In genomic region chr2:188196343-188197008, GRCh38 we compare ENCODE assay signal across 19 cellular contexts.
DNase-seq lines count a peak whose midpoint lies in the region; ATAC-seq, FAIRE-seq and TF ChIP-seq lines count a peak whose summit lies in the region.
"Had no signal": no experiment of that assay in that cellular context is flagged by ENCODE, and none has a peak within 500 bp of the region (broad histone marks: within the 10 kb centered on the region; RNA-seq: fewer than 3 reads in every experiment).

No MANE protein-coding gene starts in this region.

- no peak overlapping the region for H3K9ac ChIP-seq in astrocyte (ENCODE audit: low read length)

- TF ChIP-seq CTCF in astrocyte (IDR thresholded peaks at IDR 0.05; ENCODE audit: insufficient read depth, low read depth, low read length) (no peak), fibroblast of pulmonary artery (IDR thresholded peaks at IDR 0.05; ENCODE audit: low read length, missing control alignments) (no peak)

- DNase-seq in GM03348 (ENCODE audit: low spot score) (peak; percentile 19), astrocyte (ENCODE audit: low read depth) (peak; percentile 37), fibroblast of pulmonary artery (ENCODE audit: low read depth) (peak; percentile 83), sciatic nerve (ENCODE audit: low spot score) (no peak), ecto neural progenitor cell (ENCODE audit: low spot score) (no peak), HuH-7.5 (ENCODE audit: low spot score) (no peak), NCI-H1105 treated with DMSO at 0.1 percent for 48 hours (lab: John Stamatoyannopoulos, UW) (no peak)
- DNase-seq: activated CD4-positive, alpha-beta T cell treated with anti-CD3 and anti-CD28 coated beads for 4 hours; DMS79 treated with DMSO at 0.1 percent for 48 hours; NCI-H1048; NCI-H2081; NCI-H510A; stimulated activated CD4-positive, alpha-beta T cell treated with anti-CD3 and anti-CD28 coated beads, Interleukin-12 subunit alpha, Interleukin-12 subunit beta, amount 100 ng/mL, for 4 hours had no signal

- no peak overlapping the region for H3K4me3 Mint-ChIP-seq in astrocyte (ENCODE audit: unreplicated experiment)
- H3K4me3 Mint-ChIP-seq: mesothelial cell of epicardium, nephron had no signal

- no peaks in the 10 kb centered on the region for H3K36me3 ChIP-seq in astrocyte (ENCODE audit: insufficient read depth, low read length)
- H3K36me3 ChIP-seq: prostate gland, suprapubic skin had no signal

- ATAC-seq in sciatic nerve: peak; percentile 88
- ATAC-seq: K562 had no signal

- H3K27me3 Mint-ChIP-seq in astrocyte (ENCODE audit: low read depth, unreplicated experiment): no peaks in the 10 kb centered on the region

- peak; percentile 54 for FAIRE-seq in astrocyte (lab: Jason Lieb, UNC)
- FAIRE-seq: frontal cortex, K562 had no signal

- no peak overlapping the region for H3K4me2 ChIP-seq in astrocyte (ENCODE audit: low read length)

- no peaks in the 10 kb centered on the region for H3K9me3 Mint-ChIP-seq in astrocyte (ENCODE audit: unreplicated experiment)
- H3K9me3 Mint-ChIP-seq: nephron had no signal

- no peaks in the 10 kb centered on the region for H3K27me3 ChIP-seq in astrocyte (ENCODE audit: insufficient read depth, low read length)
- H3K27me3 ChIP-seq: suprapubic skin had no signal

- H3K79me2 ChIP-seq in astrocyte (ENCODE audit: insufficient read depth, low read length): no peaks in the 10 kb centered on the region

- no peak overlapping the region for H3K27ac ChIP-seq in astrocyte (ENCODE audit: low read depth, low read length)
- H3K27ac ChIP-seq: prostate gland, suprapubic skin had no signal

- peak overlapping the region; percentile 50 for H3K27ac Mint-ChIP-seq in astrocyte (ENCODE audit: unreplicated experiment)
- H3K27ac Mint-ChIP-seq: mesothelial cell of epicardium, nephron had no signal

- H3K4me1 Mint-ChIP-seq in astrocyte (ENCODE audit: low read depth, unreplicated experiment): peaks cover 37% of the 10 kb centered on the region
- H3K4me1 Mint-ChIP-seq: nephron had no signal

- H3K4me1 ChIP-seq in astrocyte (ENCODE audit: insufficient read depth, low read length): peaks cover 17% of the 10 kb centered on the region
- H3K4me1 ChIP-seq: prostate gland, suprapubic skin had no signal

- intact Hi-C loops in sciatic nerve (cut with DNase I): no loop called here

- H2AFZ ChIP-seq in astrocyte (ENCODE audit: low read depth, low read length): peak overlapping the region; percentile 8

- H3K36me3 Mint-ChIP-seq in astrocyte (ENCODE audit: low read depth, unreplicated experiment): no peaks in the 10 kb centered on the region
- H3K36me3 Mint-ChIP-seq: mesothelial cell of epicardium had no signal

- no peaks in the 10 kb centered on the region for H3K9me3 ChIP-seq in astrocyte (ENCODE audit: insufficient read depth, low read depth, low read length)
- H3K9me3 ChIP-seq: prostate gland, suprapubic skin had no signal

- no peaks in the 10 kb centered on the region for H4K20me1 ChIP-seq in astrocyte (ENCODE audit: insufficient read depth, low read length)

- H3K4me3 ChIP-seq in astrocyte (ENCODE audit: insufficient read depth, low read depth, low read length): no peak overlapping the region
- no peak overlapping the region for H3K4me3 ChIP-seq in fibroblast of pulmonary artery (replicated peaks; ENCODE audit: low read depth, low read length)
- H3K4me3 ChIP-seq: K562, prostate gland, suprapubic skin had no signal

Comparison
In these comparisons a context has a peak if more than half of its experiments do, and no peak if none do; other contexts are left out.
1. DNase-seq: peak in GM03348 (single experiment), astrocyte (single experiment) and fibroblast of pulmonary artery (single experiment); none in sciatic nerve (single experiment), ecto neural progenitor cell (single experiment), HuH-7.5 (single experiment) and NCI-H1105 treated with DMSO at 0.1 percent for 48 hours (single experiment).